18 cellular contexts compared by ENCODE assay signal in genomic region chr15:60128710-60129109, GRCh38.
A peak's percentile ranks its signal among the peaks of the same experiment; 100 is the strongest.
DNase-seq lines count a peak whose midpoint lies in the region; ATAC-seq and TF ChIP-seq lines count a peak whose summit lies in the region.
"Had no signal": no experiment of that assay in that cellular context is flagged by ENCODE, and none has a peak within 500 bp of the region (broad histone marks: within the 10 kb centered on the region; RNA-seq: fewer than 3 reads in every experiment).

No MANE protein-coding gene starts in this region.

- no peaks in the 10 kb centered on the region for H3K36me3 Mint-ChIP-seq in MCF 10A (ENCODE audit: insufficient read depth, unreplicated experiment)
- H3K36me3 Mint-ChIP-seq: activated CD4-positive, alpha-beta memory T cell treated with anti-CD3 and anti-CD28 coated beads for 36 hours had no signal

- ATAC-seq in GM21381 (IDR thresholded peaks at IDR 0.05; ENCODE audit: unreplicated experiment) (no peak), HG02973 (IDR thresholded peaks at IDR 0.05; ENCODE audit: unreplicated experiment) (no peak)
- ATAC-seq: activated T-cell treated with anti-CD3 and anti-CD28 coated beads, Interleukin-2, amount 50 U/mL, for 4 hours had no signal

- H3K9me3 ChIP-seq in breast epithelium (no peaks in the 10 kb centered on the region), SK-N-MC (ENCODE audit: low read depth, low read length) (no peaks in the 10 kb centered on the region)
- H3K9me3 ChIP-seq: HAP-1, stomach had no signal

- intact Hi-C loops in breast epithelium (cut with DNase I; ENCODE audit: low total_unique reads): no loop called here
- intact Hi-C loops in MCF 10A (cut with micrococcal nuclease): loop anchor here (5.0 kb wide), 1 partner anchor 121 kb away; no protein-coding TSS in a partner anchor

- H3K27ac ChIP-seq in breast epithelium: peak overlapping the region; percentile 41 to 80
- no peak overlapping the region for H3K27ac ChIP-seq in SK-N-MC

- CTCF ChIA-PET in MCF 10A (lab: Yijun Ruan, JAX): interaction anchor here (0.7 to 3.3 kb wide), 8 partner anchors 9 to 233 kb away, joined by 3 to 46 read pairs (median 4); no protein-coding TSS in a partner anchor

- no peak for TF ChIP-seq POLR2A in breast epithelium (IDR thresholded peaks at IDR 0.05)

- DNase-seq in breast epithelium (ENCODE audit: low spot score in 2 of 2): no peak
- no peak for DNase-seq in MCF 10A (ENCODE audit: unreplicated experiment)
- DNase-seq in SK-N-MC (ENCODE audit: low read depth, low spot score): no peak
- DNase-seq in iPS-NIHi11 (ENCODE audit: low spot score): peak; percentile 42
- DNase-seq in midbrain (lab: John Stamatoyannopoulos, UW): no peak
- no peak for DNase-seq in medulla oblongata (ENCODE audit: extremely low spot score)
- DNase-seq: activated CD4-positive, alpha-beta memory T cell treated with anti-CD3 and anti-CD28 coated beads for 36 hours; activated T-cell treated with anti-CD3 and anti-CD28 coated beads, Interleukin-2, amount 50 U/mL, for 4 hours; Calu3; cerebellar nuclear complex; hippocampal formation; left ventricle myocardium superior; NCI-H69; nephron progenitor cell; stomach had no signal

- no peak overlapping the region for H3K9ac ChIP-seq in SK-N-MC (ENCODE audit: insufficient read length)

- H3K4me1 ChIP-seq in breast epithelium: no peaks in the 10 kb centered on the region
- H3K4me1 ChIP-seq: HAP-1 had no signal

- H3K4me3 ChIP-seq in breast epithelium (no peak overlapping the region), SK-N-MC (0 out of 2 replicates have a peak overlapping the region, but pooled peaks have one; percentile 26)
- H3K4me3 ChIP-seq: HAP-1 had no signal

- no peaks in the 10 kb centered on the region for H3K9me3 Mint-ChIP-seq in MCF 10A (ENCODE audit: unreplicated experiment)
- H3K9me3 Mint-ChIP-seq: activated CD4-positive, alpha-beta memory T cell treated with anti-CD3 and anti-CD28 coated beads for 36 hours; activated T-cell treated with anti-CD3 and anti-CD28 coated beads, Interleukin-2, amount 50 U/mL, for 4 hours; nephron progenitor cell had no signal

- no TSS peak for BruUV-seq in MCF 10A (replicated peaks; lab: Mats Ljungman, UMichigan)

- POLR2A ChIA-PET in MCF 10A (lab: Yijun Ruan, JAX): interaction anchor here (0.7 to 2.3 kb wide), 7 partner anchors 9 to 439 kb away, joined by 3 to 20 read pairs (median 4); no protein-coding TSS in a partner anchor

- TF ChIP-seq CTCF in breast epithelium (IDR thresholded peaks at IDR 0.05) (no peak), MCF 10A (IDR thresholded peaks at IDR 0.05; ENCODE audit: unreplicated experiment) (no peak)

- H3K4me1 Mint-ChIP-seq in MCF 10A (ENCODE audit: insufficient read depth, unreplicated experiment): peaks cover 18% of the 10 kb centered on the region

- H3K27me3 Mint-ChIP-seq in MCF 10A (ENCODE audit: insufficient read depth, unreplicated experiment): no peaks in the 10 kb centered on the region

- no peak overlapping the region for H3K4me3 Mint-ChIP-seq in MCF 10A (ENCODE audit: unreplicated experiment)

- H3K36me3 ChIP-seq in breast epithelium (no peaks in the 10 kb centered on the region), SK-N-MC (ENCODE audit: insufficient read depth, low read length) (no peaks in the 10 kb centered on the region)
- H3K36me3 ChIP-seq: HAP-1, stomach had no signal

- H3K27ac Mint-ChIP-seq in MCF 10A (ENCODE audit: low read depth, unreplicated experiment): no peak overlapping the region
- H3K27ac Mint-ChIP-seq: activated CD4-positive, alpha-beta memory T cell treated with anti-CD3 and anti-CD28 coated beads for 36 hours; nephron progenitor cell had no signal

- H3K27me3 ChIP-seq in breast epithelium: no peaks in the 10 kb centered on the region
